In genomic region chr4:183146478-183146877, GRCh38 we compare ENCODE assay signal across 23 cellular contexts. TPM values are rescaled to one million over a fixed set of nuclear protein-coding genes. Genes with fewer than 3 reads are reported as not detected.
A peak's percentile ranks its signal among the peaks of the same experiment; 100 is the strongest.
DNase-seq lines count a peak whose midpoint lies in the region; FAIRE-seq and TF ChIP-seq lines count a peak whose summit lies in the region.
"Had no signal": no experiment of that assay in that cellular context is flagged by ENCODE, and none has a peak within 500 bp of the region (broad histone marks: within the 10 kb centered on the region; RNA-seq: fewer than 3 reads in every experiment).

No MANE protein-coding gene starts in this region.

- no peaks in the 10 kb centered on the region for H3K36me3 ChIP-seq in thyroid gland
- H3K36me3 ChIP-seq: breast epithelium, esophagus squamous epithelium, thoracic aorta had no signal

- TF ChIP-seq POLR2A in thyroid gland (IDR thresholded peaks at IDR 0.05) (no peak), H54 (IDR thresholded peaks at IDR 0.05; ENCODE audit: low read depth, low read length) (no peak)

- H3K4me3 Mint-ChIP-seq in mesothelial cell of epicardium: no peak overlapping the region
- H3K4me3 Mint-ChIP-seq: activated naive CD4-positive, alpha-beta T cell treated with anti-CD3 and anti-CD28 coated beads for 36 hours; activated T-cell treated with anti-CD3 and anti-CD28 coated beads, Interleukin-2, amount 50 U/mL, for 72 hours; CD4-positive, CD25-positive, alpha-beta regulatory T cell; stimulated activated naive B cell treated with anti-CD40 and anti-IgM and Interleukin-4, amounts not matched to agents 10 μg/mL and 1 μg/mL and 100 μg/mL, for 72 hours had no signal

- H3K27ac Mint-ChIP-seq in mesothelial cell of epicardium: peak overlapping the region; percentile 14
- H3K27ac Mint-ChIP-seq: activated naive CD4-positive, alpha-beta T cell treated with anti-CD3 and anti-CD28 coated beads for 36 hours; activated T-cell treated with anti-CD3 and anti-CD28 coated beads, Interleukin-2, amount 50 U/mL, for 72 hours; stimulated activated naive B cell treated with anti-CD40 and anti-IgM and Interleukin-4, amounts not matched to agents 10 μg/mL and 1 μg/mL and 100 μg/mL, for 72 hours had no signal

- no peaks in the 10 kb centered on the region for H3K27me3 ChIP-seq in thyroid gland
- H3K27me3 ChIP-seq: breast epithelium, esophagus squamous epithelium, SJSA1 had no signal

- peaks cover 26% of the 10 kb centered on the region for H3K4me1 Mint-ChIP-seq in mesothelial cell of epicardium
- H3K4me1 Mint-ChIP-seq: stimulated activated naive B cell treated with anti-CD40 and anti-IgM and Interleukin-4, amounts not matched to agents 10 μg/mL and 1 μg/mL and 100 μg/mL, for 72 hours had no signal

- no peaks in the 10 kb centered on the region for H3K9me3 Mint-ChIP-seq in mesothelial cell of epicardium
- H3K9me3 Mint-ChIP-seq: activated naive CD4-positive, alpha-beta T cell treated with anti-CD3 and anti-CD28 coated beads for 36 hours; activated T-cell treated with anti-CD3 and anti-CD28 coated beads, Interleukin-2, amount 50 U/mL, for 72 hours; stimulated activated naive B cell treated with anti-CD40 and anti-IgM and Interleukin-4, amounts not matched to agents 10 μg/mL and 1 μg/mL and 100 μg/mL, for 72 hours had no signal

- no peaks in the 10 kb centered on the region for H3K27me3 Mint-ChIP-seq in mesothelial cell of epicardium (ENCODE audit: low read depth)

- DNase-seq in LoVo (ENCODE audit: low spot score) (peak; percentile 20), globus pallidus (ENCODE audit: low spot score) (peak; percentile 49), mesothelial cell of epicardium (ENCODE audit: low spot score in 2 of 2, unreplicated experiment in 2 of 2) (no peak), thyroid gland (no peak), NCI-H1417 treated with DMSO at 0.1 percent for 48 hours (lab: John Stamatoyannopoulos, UW) (no peak), HT-29 (ENCODE audit: low spot score) (no peak), H54 (ENCODE audit: insufficient read length, low spot score) (no peak)
- DNase-seq: activated CD4-positive, alpha-beta T cell treated with anti-CD3 and anti-CD28 coated beads for 4 hours; activated naive CD4-positive, alpha-beta T cell treated with anti-CD3 and anti-CD28 coated beads for 36 hours; activated T-cell treated with anti-CD3 and anti-CD28 coated beads, Interleukin-2, amount 50 U/mL, for 72 hours; CD4-positive, CD25-positive, alpha-beta regulatory T cell; esophagus squamous epithelium; islet precursor cell; NCI-H1436 treated with DMSO at 0.1 percent for 48 hours; NCI-H510A treated with DMSO at 0.1 percent for 48 hours; stimulated activated CD4-positive, alpha-beta T cell treated with anti-CD3 and anti-CD28 coated beads, Interleukin-4, amount 100 ng/mL, for 1 hour; stimulated activated naive B cell treated with anti-CD40 and anti-IgM and Interleukin-4, amounts not matched to agents 10 μg/mL and 1 μg/mL and 100 μg/mL, for 72 hours had no signal

- peak overlapping the region in 2 of 3 donors; percentile 2 to 25 for H3K27ac ChIP-seq in thyroid gland
- H3K27ac ChIP-seq: breast epithelium, esophagus squamous epithelium, thoracic aorta had no signal

- H3K9me3 ChIP-seq in thyroid gland: no peaks in the 10 kb centered on the region
- H3K9me3 ChIP-seq: breast epithelium, esophagus squamous epithelium, SJSA1, thoracic aorta had no signal

- FAIRE-seq in H54 (lab: Jason Lieb, UNC): no peak
- FAIRE-seq: colon, frontal cortex, RCC 7860 had no signal

- 63 to 67% methylated on average over 4 of the region's 4 CpGs for WGBS in thyroid gland, 2 donors

- TF ChIP-seq CTCF in mesothelial cell of epicardium (IDR thresholded peaks at IDR 0.05; ENCODE audit: unreplicated experiment): no peak
- no peak for TF ChIP-seq CTCF in thyroid gland (IDR thresholded peaks at IDR 0.05)

- peaks cover 38 to 47% of the 10 kb centered on the region in 2 donors for H3K4me1 ChIP-seq in thyroid gland

- H3K4me3 ChIP-seq in thyroid gland (replicated peaks in 1 of 3): no peak overlapping the region
- H3K4me3 ChIP-seq: breast epithelium, esophagus squamous epithelium, SJSA1, thoracic aorta had no signal

- intact Hi-C loops in thyroid gland (cut with DNase I): no loop called here

- H3K36me3 Mint-ChIP-seq in mesothelial cell of epicardium: no peaks in the 10 kb centered on the region
- H3K36me3 Mint-ChIP-seq: CD4-positive, CD25-positive, alpha-beta regulatory T cell; stimulated activated naive B cell treated with anti-CD40 and anti-IgM and Interleukin-4, amounts not matched to agents 10 μg/mL and 1 μg/mL and 100 μg/mL, for 72 hours had no signal

RNA-seq across cellular contexts. Expression of gene WWC2, which starts 47.4 kb away (rescaled TPM):
- 61.7 to 64.1 TPM (median 62.5 TPM) in 3 replicates for total RNA-seq in mesothelial cell of epicardium
- total RNA-seq in thyroid gland: 10 to 100 TPM; 44.6 to 87.4 (median 53.5) TPM
- total RNA-seq in HT-29 (2014; rRNA removed; shearing (Covaris generic)): 11.5 and 13.0 TPM in 2 replicates

Comparison
In these comparisons a context has a peak if more than half of its experiments do, and no peak if none do; other contexts are left out.
1. DNase-seq: peak in LoVo (single experiment) and globus pallidus (single experiment); none in mesothelial cell of epicardium (0 of 2), thyroid gland (0 of 2), NCI-H1417 treated with DMSO at 0.1 percent for 48 hours (single experiment), HT-29 (single experiment) and H54 (single experiment).